8 cellular contexts compared by ENCODE assay signal in genomic region chrX:68686684-68687045, GRCh38. TPM values are rescaled to one million over a fixed set of nuclear protein-coding genes. Genes with fewer than 3 reads are reported as not detected.
DNase-seq lines count a peak whose midpoint lies in the region; ATAC-seq, FAIRE-seq and TF ChIP-seq lines count a peak whose summit lies in the region.

No MANE protein-coding gene starts in this region.

- no peaks in the 10 kb centered on the region for H3F3A ChIP-seq in neural cell (ENCODE audit: insufficient read depth, low read length, poor library complexity, severe bottlenecking)

- TF ChIP-seq EP300 in neural cell (conservative IDR thresholded peaks at IDR 0.05; ENCODE audit: poor library complexity, severe bottlenecking) = no peak

- peak overlapping the region; percentile 59 for H3K4me3 Mint-ChIP-seq in Calu3 (ENCODE audit: low read depth, unreplicated experiment)
- peak overlapping the region; percentile 42 to 43 for H3K4me3 Mint-ChIP-seq in effector memory CD8-positive, alpha-beta T cell

- no peaks in the 10 kb centered on the region for H4K20me1 ChIP-seq in neural cell (ENCODE audit: insufficient read depth)

- no peaks in the 10 kb centered on the region for H3K36me3 Mint-ChIP-seq in Calu3 (ENCODE audit: insufficient read depth, unreplicated experiment)
- no peaks in the 10 kb centered on the region for H3K36me3 Mint-ChIP-seq in effector memory CD8-positive, alpha-beta T cell (ENCODE audit: insufficient read depth)

- H3K27ac ChIP-seq in neural cell (ENCODE audit: low read length) = no peak overlapping the region

- no peak overlapping the region for H3K27ac Mint-ChIP-seq in Calu3 (ENCODE audit: unreplicated experiment)
- no peak overlapping the region for H3K27ac Mint-ChIP-seq in effector memory CD8-positive, alpha-beta T cell

- TF ChIP-seq RAD21 in neural cell (conservative IDR thresholded peaks at IDR 0.05) = no peak

- no peaks in the 10 kb centered on the region for H3K9me3 Mint-ChIP-seq in Calu3 (ENCODE audit: low read depth, unreplicated experiment)
- H3K9me3 Mint-ChIP-seq in effector memory CD8-positive, alpha-beta T cell = no peaks in the 10 kb centered on the region

- no peak overlapping the region for H2AFZ ChIP-seq in neural cell (ENCODE audit: low read depth, low read length)

- BruUV-seq in Calu3 (replicated peaks; lab: Mats Ljungman, UMichigan) = no TSS peak

- H3K4me1 Mint-ChIP-seq in Calu3 (ENCODE audit: low read depth, unreplicated experiment) = peaks cover 10% of the 10 kb centered on the region
- H3K4me1 Mint-ChIP-seq in effector memory CD8-positive, alpha-beta T cell (ENCODE audit: low read depth in 2 of 2) = peaks cover 0 to 4% of the 10 kb centered on the region in 2 donors

- CTCF ChIA-PET in Calu3 (lab: Charles Lee) = no interaction called here

- H3K79me2 ChIP-seq in neural cell (replicated peaks; ENCODE audit: insufficient read depth, low read length) = no peaks in the 10 kb centered on the region

- FAIRE-seq in urothelium cell line (lab: Jason Lieb, UNC) = no peak

- H3K9ac ChIP-seq in neural cell (ENCODE audit: low read length) = no peak overlapping the region

- H3K36me3 ChIP-seq in neural cell (ENCODE audit: insufficient read depth, low read length) = no peaks in the 10 kb centered on the region

- TF ChIP-seq CTCF in Calu3 (IDR thresholded peaks at IDR 0.05; ENCODE audit: unreplicated experiment) = no peak
- TF ChIP-seq CTCF in NB4 (IDR thresholded peaks at IDR 0.05; ENCODE audit: low read depth, low read length) = no peak
- TF ChIP-seq CTCF in neural cell (IDR thresholded peaks at IDR 0.05; ENCODE audit: poor library complexity, severe bottlenecking) = no peak

- H3K4me3 ChIP-seq in NB4 (ENCODE audit: low read depth, low read length) = peak overlapping the region; percentile 62
- peak overlapping the region; percentile 58 for H3K4me3 ChIP-seq in neural cell (ENCODE audit: low read length)

- H3K9me2 ChIP-seq in neural cell (ENCODE audit: insufficient read depth, low read length) = no peaks in the 10 kb centered on the region

- peaks cover 30% of the 10 kb centered on the region for H3K27me3 Mint-ChIP-seq in Calu3 (ENCODE audit: unreplicated experiment)
- H3K27me3 Mint-ChIP-seq in effector memory CD8-positive, alpha-beta T cell = peaks cover 7 to 35% of the 10 kb centered on the region in 2 donors

- ATAC-seq in effector memory CD8-positive, alpha-beta T cell (replicated peaks) = no peak

- intact Hi-C loops in Calu3 (cut with micrococcal nuclease; ENCODE audit: unreplicated experiment) = no loop called here

- peaks cover 18% of the 10 kb centered on the region for H3K27me3 ChIP-seq in neural cell (ENCODE audit: insufficient read depth, low read depth, low read length)

- H3K9me3 ChIP-seq in neural cell (ENCODE audit: low read length) = no peaks in the 10 kb centered on the region

- DNase-seq in Calu3 (no peak), NB4 (ENCODE audit: low read depth) (peak; percentile 88), SW 1271 (lab: John Stamatoyannopoulos, UW) (no peak), medulla oblongata (ENCODE audit: extremely low spot score) (no peak), urothelium cell line (ENCODE audit: low spot score) (no peak), mucosa of gallbladder (ENCODE audit: low spot score) (no peak)
- DNase-seq in effector memory CD8-positive, alpha-beta T cell = no peak

- no peak for TF ChIP-seq POLR2A in NB4 (IDR thresholded peaks at IDR 0.05; ENCODE audit: extremely low read depth, insufficient read length)

- no peak overlapping the region for H3K4me2 ChIP-seq in neural cell (ENCODE audit: low read length)

TF ChIP-seq in neural cell, 6 proteins besides CTCF, POLR2A, EP300 and RAD21:
- TF ChIP-seq SMC3 (conservative IDR thresholded peaks at IDR 0.05; ENCODE audit: poor library complexity) (no peak), EZH2 (IDR thresholded peaks at IDR 0.05; ENCODE audit: borderline replicate concordance, insufficient read depth, low read length, poor library complexity, severe bottlenecking) (no peak), TAF1 (IDR thresholded peaks at IDR 0.05; ENCODE audit: low read depth) (no peak), REST (IDR thresholded peaks at IDR 0.05; ENCODE audit: borderline replicate concordance) (no peak), MXI1 (conservative IDR thresholded peaks at IDR 0.05; ENCODE audit: poor library complexity, severe bottlenecking) (no peak), POLR2AphosphoS5 (IDR thresholded peaks at IDR 0.05) (no peak)
TF ChIP-seq in neural cell: peak in this region for 0.

RNA-seq across cellular contexts. Expression of gene STARD8, which starts 39.2 kb away (rescaled TPM):
- total RNA-seq in Calu3 (2022) (0.45 and 0.47 TPM in 2 replicates), mucosa of gallbladder (6.1 TPM)
- 0.06 and 0.09 TPM in 2 replicates for polyA plus RNA-seq in neural cell
- polyA minus RNA-seq in neural cell = under 0.01 TPM in 1 of 2 replicates, not detected in the other
